Comparison of ENCODE assay signal across 8 cellular contexts in the genomic region with DNA sequence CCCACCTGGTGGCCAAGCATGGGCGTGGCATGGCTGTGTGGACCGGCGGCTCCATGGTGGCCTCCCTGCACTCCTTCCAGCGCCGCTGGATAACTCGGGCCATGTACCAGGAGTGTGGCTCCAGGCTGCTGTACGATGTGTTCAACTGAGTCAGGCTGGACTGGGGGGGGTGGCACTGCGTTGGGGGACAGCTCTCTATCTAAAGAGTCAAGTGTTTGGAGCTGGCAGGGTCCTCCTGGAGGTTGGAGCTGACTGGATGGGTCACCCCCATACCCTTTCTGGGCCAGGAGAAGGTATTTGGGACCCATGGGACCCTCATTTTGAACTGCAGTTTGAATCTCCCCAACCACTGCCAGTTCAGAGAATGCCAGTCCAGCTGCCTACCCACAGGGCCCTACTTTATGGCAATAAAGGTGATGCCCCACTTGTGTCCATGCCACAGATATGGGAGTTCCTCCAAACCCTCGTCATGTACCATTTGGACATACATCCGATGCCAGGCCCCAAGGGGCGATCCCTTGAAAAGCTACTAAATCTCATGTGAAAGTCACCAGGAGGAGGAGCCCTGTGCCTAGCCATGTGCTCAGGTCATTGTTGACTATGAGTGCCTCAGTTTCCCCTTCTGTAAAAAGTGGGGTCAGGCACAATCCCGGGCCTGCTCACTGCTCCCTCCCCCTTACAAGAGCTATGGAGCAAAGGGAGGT. TPM values are rescaled to one million over a fixed set of nuclear protein-coding genes. Genes with fewer than 3 reads are reported as not detected.
DNase-seq lines count a peak whose midpoint lies in the region; ATAC-seq and TF ChIP-seq lines count a peak whose summit lies in the region.

No MANE protein-coding gene starts in this region.

- whole genome bisulfite sequencing in thyroid gland, 2 donors, result 70 to 83% methylated on average over 2 to 8 of the region's 12 CpGs

- H3K27ac Mint-ChIP-seq in activated B cell treated with CpG ODN at 0.5 μM for 24 hours (no peak overlapping the region), neural progenitor cell (peak overlapping the region; percentile 82)

- H4K20me1 ChIP-seq in neural progenitor cell (ENCODE audit: low read depth), result no peaks in the 10 kb centered on the region

- no peak for TF ChIP-seq POLR2A in thyroid gland (IDR thresholded peaks at IDR 0.05)

- peak overlapping the region; percentile 73 for H3K4me3 ChIP-seq in GM12875 (ENCODE audit: low read depth, low read length)
- no peak overlapping the region for H3K4me3 ChIP-seq in neural progenitor cell
- H3K4me3 ChIP-seq in thyroid gland (replicated peaks in 1 of 3), result peak overlapping the region in 1 of 3 donors; percentile 66

- H3K4me3 Mint-ChIP-seq in activated B cell treated with CpG ODN at 0.5 μM for 24 hours, result peak overlapping the region; percentile 81
- no peak overlapping the region for H3K4me3 Mint-ChIP-seq in neural progenitor cell

- H2AFZ ChIP-seq in neural progenitor cell (replicated peaks), result no peak overlapping the region

- no peak overlapping the region for H3K9ac ChIP-seq in neural progenitor cell

- peaks cover 21% of the 10 kb centered on the region for H3F3A ChIP-seq in neural progenitor cell (ENCODE audit: low read depth)

- H3K27ac ChIP-seq in neural progenitor cell (no peak overlapping the region), thyroid gland (peak overlapping the region in 2 of 3 donors; percentile 80 to 94)

- H3K36me3 ChIP-seq in neural progenitor cell (no peaks in the 10 kb centered on the region), thyroid gland (no peaks in the 10 kb centered on the region)

- H3K4me1 Mint-ChIP-seq in activated B cell treated with CpG ODN at 0.5 μM for 24 hours (peaks cover 33% of the 10 kb centered on the region), neural progenitor cell (peaks cover 35% of the 10 kb centered on the region)

- H3K9me3 ChIP-seq in neural progenitor cell (ENCODE audit: low read depth), result no peaks in the 10 kb centered on the region
- H3K9me3 ChIP-seq in thyroid gland, result no peaks in the 10 kb centered on the region

- H3K27me3 ChIP-seq in neural progenitor cell (peaks cover 10% of the 10 kb centered on the region), thyroid gland (no peaks in the 10 kb centered on the region)

- ATAC-seq in HG03095 (IDR thresholded peaks at IDR 0.05; ENCODE audit: unreplicated experiment), result peak; percentile 35
- peak; percentile 52 for ATAC-seq in activated B cell treated with CpG ODN at 0.5 μM for 24 hours (ENCODE audit: low read depth)
- no peak for ATAC-seq in HG03378 (IDR thresholded peaks at IDR 0.05; ENCODE audit: unreplicated experiment)
- no peak for ATAC-seq in GM19463 (IDR thresholded peaks at IDR 0.05; ENCODE audit: unreplicated experiment)

- H3K4me2 ChIP-seq in neural progenitor cell, result no peak overlapping the region

- H3K27me3 Mint-ChIP-seq in activated B cell treated with CpG ODN at 0.5 μM for 24 hours (no peaks in the 10 kb centered on the region), neural progenitor cell (ENCODE audit: insufficient read depth, low read depth) (peaks cover 6% of the 10 kb centered on the region)

- POLR2A ChIA-PET in activated B cell treated with CpG ODN at 0.5 μM for 24 hours (lab: Charles Lee), result interaction anchor here (0.6 to 3.5 kb wide), 15 partner anchors 8 to 444 kb away, joined by 3 to 20 read pairs (median 8); partner anchors contain the start of genes CBFA2T2, CDK5RAP1, EIF2S2 and PXMP4

- H3K4me1 ChIP-seq in neural progenitor cell (peaks cover 13% of the 10 kb centered on the region), thyroid gland (peaks cover 27 to 51% of the 10 kb centered on the region in 2 donors)

- no peaks in the 10 kb centered on the region for H3K36me3 Mint-ChIP-seq in activated B cell treated with CpG ODN at 0.5 μM for 24 hours (ENCODE audit: low read depth)
- peaks cover 19% of the 10 kb centered on the region for H3K36me3 Mint-ChIP-seq in neural progenitor cell

- CTCF ChIA-PET in activated B cell treated with CpG ODN at 0.5 μM for 24 hours (lab: Charles Lee), result interaction anchor here (0.9 to 3.8 kb wide), 24 partner anchors 11 to 462 kb away, joined by 3 to 40 read pairs (median 5); partner anchors contain the start of genes CBFA2T2, CDK5RAP1 and CHMP4B

- H3K9me3 Mint-ChIP-seq in activated B cell treated with CpG ODN at 0.5 μM for 24 hours (no peaks in the 10 kb centered on the region), neural progenitor cell (no peaks in the 10 kb centered on the region)

- DNase-seq in activated B cell treated with CpG ODN at 0.5 μM for 24 hours (no peak), epidermal melanocyte (ENCODE audit: insufficient read length, low spot score) (peak; percentile 81), neural progenitor cell (ENCODE audit: low spot score) (peak; percentile 83), thyroid gland (no peak)

- intact Hi-C loops in activated B cell treated with CpG ODN at 0.5 μM for 24 hours (cut with micrococcal nuclease), result loop anchor here (1.0 to 5.0 kb wide), 6 partner anchors 109 to 444 kb away; partner anchors contain the start of genes EIF2S2 and RALY
- intact Hi-C loops in thyroid gland (cut with DNase I), result loop anchor here (5.0 kb wide), 1 partner anchor 64 kb away; the partner anchor contains the start of gene ZNF341

- H3K79me2 ChIP-seq in neural progenitor cell (ENCODE audit: low read depth), result no peaks in the 10 kb centered on the region

- TF ChIP-seq CTCF in GM12875 (IDR thresholded peaks at IDR 0.05; ENCODE audit: borderline replicate concordance, insufficient read depth, low read depth, low read length) (no peak), activated B cell treated with CpG ODN at 0.5 μM for 24 hours (IDR thresholded peaks at IDR 0.05) (no peak), neural progenitor cell (IDR thresholded peaks at IDR 0.05) (peak; percentile 72), thyroid gland (IDR thresholded peaks at IDR 0.05) (peak in 5 of 6 experiments; percentile 47 to 92 (median 87))

RNA-seq across cellular contexts. Expression of gene ACTL10, which starts 1.5 kb away (rescaled TPM):
- total RNA-seq in activated B cell treated with CpG ODN at 0.5 μM for 24 hours (2.8 and 3.9 TPM in 2 replicates), neural progenitor cell (ENCODE audit: low replicate concordance) (0.19 TPM in 1 of 2 replicates, not detected in the other), thyroid gland (1 to 10 TPM; 2.1 to 3.9 (median 2.6) TPM)

RNA-seq across cellular contexts. Expression of gene NECAB3, which starts 6.0 kb away (rescaled TPM):
- total RNA-seq in activated B cell treated with CpG ODN at 0.5 μM for 24 hours (7.5 and 8.4 TPM in 2 replicates), neural progenitor cell (ENCODE audit: low replicate concordance) (19.2 and 40.2 TPM in 2 replicates), thyroid gland (10 to 100 TPM; 65.2 to 99.8 (median 73.4) TPM)

RNA-seq across cellular contexts. Expression of gene C20orf144, which starts 6.1 kb away (rescaled TPM):
- 0.20 and 0.27 TPM in 2 replicates for total RNA-seq in activated B cell treated with CpG ODN at 0.5 μM for 24 hours
- total RNA-seq in neural progenitor cell (ENCODE audit: low replicate concordance), result 0.53 TPM in 1 of 2 replicates, not detected in the other
- total RNA-seq in thyroid gland, result under 1 TPM in 1 of 4 donors, not detected in 3; 0.13 TPM

RNA-seq across cellular contexts. Expression of gene E2F1, which starts 17.9 kb away (rescaled TPM):
- total RNA-seq in activated B cell treated with CpG ODN at 0.5 μM for 24 hours (6.7 and 8.9 TPM in 2 replicates), neural progenitor cell (ENCODE audit: low replicate concordance) (9.7 and 29.7 TPM in 2 replicates), thyroid gland (under 1 TPM in 3 of 4 donors, not detected in 1; 0.42 to 0.89 (median 0.67) TPM)

RNA-seq across cellular contexts. Expression of gene PXMP4, which starts 51.9 kb away (rescaled TPM):
- total RNA-seq in activated B cell treated with CpG ODN at 0.5 μM for 24 hours (6.8 and 7.7 TPM in 2 replicates), neural progenitor cell (ENCODE audit: low replicate concordance) (3.5 and 6.1 TPM in 2 replicates), thyroid gland (10 to 100 TPM; 17.7 to 31.2 (median 22.0) TPM)

Comparison
In these comparisons a context has a peak if more than half of its experiments do, and no peak if none do; other contexts are left out.
1. CTCF ChIP-seq: peak in neural progenitor cell (single experiment) and thyroid gland (5 of 6); none in GM12875 (single experiment) and activated B cell treated with CpG ODN at 0.5 μM for 24 hours (single experiment).
2. ATAC-seq: peak in HG03095 (single experiment) and activated B cell treated with CpG ODN at 0.5 μM for 24 hours (single experiment); none in HG03378 (single experiment) and GM19463 (single experiment).
3. DNase-seq: peak in epidermal melanocyte (single experiment) and neural progenitor cell (single experiment); none in activated B cell treated with CpG ODN at 0.5 μM for 24 hours (single experiment) and thyroid gland (0 of 2).